ENCODE assay signal across 8 cellular contexts in the genomic region with DNA sequence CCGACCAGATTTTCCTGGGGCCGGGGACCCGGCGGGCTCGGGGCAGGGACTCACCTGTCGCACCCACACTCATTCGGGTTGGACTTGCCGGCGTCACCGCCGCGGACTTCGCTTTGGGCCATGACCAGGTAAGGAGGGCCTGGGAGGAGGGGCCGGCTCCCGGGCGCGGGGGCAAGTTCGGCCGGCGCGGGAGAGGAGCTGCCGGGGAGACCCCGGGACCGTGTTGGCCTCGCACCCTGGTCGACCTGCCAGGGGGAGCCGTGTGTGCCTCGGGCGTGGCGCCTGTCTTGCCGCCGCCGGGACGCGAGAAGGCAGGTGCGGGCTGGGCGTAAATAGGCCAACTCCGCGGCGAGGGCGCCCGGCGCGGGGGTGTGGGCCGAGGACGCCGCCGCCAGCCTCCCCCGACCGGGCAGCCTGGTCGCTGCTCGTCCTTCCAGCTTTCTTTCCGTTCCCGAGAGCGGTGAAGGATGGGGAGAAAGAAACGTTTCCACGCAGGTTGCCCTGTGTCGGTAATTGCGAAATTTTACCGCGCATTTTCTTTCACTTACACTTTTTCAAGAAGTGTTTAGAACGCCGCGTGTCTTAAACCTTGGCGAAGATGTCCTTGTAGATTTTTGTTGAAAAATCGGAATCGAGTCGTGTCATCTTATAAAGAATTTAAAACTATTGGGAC. TPM values are rescaled to one million over a fixed set of nuclear protein-coding genes. Genes with fewer than 3 reads are reported as not detected.
A peak's percentile ranks its signal among the peaks of the same experiment; 100 is the strongest.
DNase-seq lines count a peak whose midpoint lies in the region; ATAC-seq and TF ChIP-seq lines count a peak whose summit lies in the region.

No MANE protein-coding gene starts in this region.

- ATAC-seq in Panc1 = 0 out of 2 replicates have a peak, but pooled peaks have one; percentile 3
- ATAC-seq in GM21619 (IDR thresholded peaks at IDR 0.05; ENCODE audit: unreplicated experiment) = no peak

- BruUV-seq in Panc1 (replicated peaks; lab: Mats Ljungman, UMichigan) = no TSS peak

- H2AFZ ChIP-seq in hepatocyte = peak overlapping the region; percentile 57

- DNase-seq in AG04449 (ENCODE audit: low read depth, low spot score) (no peak), GM20000 (ENCODE audit: low spot score) (peak; percentile 15), Panc1 (ENCODE audit: low read depth, low spot score) (no peak), adrenal gland (peak in 2 of 7 donors; percentile 57 to 65), hepatocyte (ENCODE audit: low spot score) (peak; percentile 48), skeletal muscle cell (ENCODE audit: low read depth) (no peak), SHP77 treated with DMSO at 0.1 percent for 48 hours (lab: John Stamatoyannopoulos, UW) (no peak)

- H3K4me3 ChIP-seq in AG04449 (ENCODE audit: low read depth, low read length) = peak overlapping the region; percentile 89
- peak overlapping the region; percentile 84 to 95 for H3K4me3 ChIP-seq in Panc1 (ENCODE audit: low read depth in 2 of 2, low read length in 2 of 2)
- H3K4me3 ChIP-seq in adrenal gland = peak overlapping the region; percentile 64 to 97 (median 90)
- H3K4me3 ChIP-seq in hepatocyte = peak overlapping the region; percentile 82
- H3K4me3 ChIP-seq in skeletal muscle cell (ENCODE audit: low read depth, low read length) = peak overlapping the region; percentile 95

- POLR2A ChIA-PET in AG04449 (lab: Yijun Ruan, JAX) (no interaction called here), Panc1 (lab: Charles Lee) (interaction anchor here (0.6 kb wide), 1 partner anchor 254 kb away, joined by 3 read pairs; no protein-coding TSS in a partner anchor)

- TF ChIP-seq CTCF in AG04449 (IDR thresholded peaks at IDR 0.05; ENCODE audit: insufficient read depth, low read length, missing control alignments) (no peak), GM20000 (IDR thresholded peaks at IDR 0.05; ENCODE audit: extremely low read depth, missing control alignments) (no peak), Panc1 (IDR thresholded peaks at IDR 0.05) (no peak), adrenal gland (IDR thresholded peaks at IDR 0.05) (no peak), hepatocyte (IDR thresholded peaks at IDR 0.05; ENCODE audit: poor library complexity) (no peak)

- H3K27ac ChIP-seq in Panc1 (ENCODE audit: low read length) = peak overlapping the region; percentile 90
- peak overlapping the region; percentile 80 to 99 (median 95) for H3K27ac ChIP-seq in adrenal gland
- H3K27ac ChIP-seq in hepatocyte = peak overlapping the region; percentile 98

- H3K4me2 ChIP-seq in hepatocyte = peak overlapping the region; percentile 88

- H3K4me1 ChIP-seq in Panc1 (ENCODE audit: control insufficient read depth, insufficient read depth, low read length) (peaks cover 13% of the 10 kb centered on the region), adrenal gland (replicated peaks in 1 of 2) (peaks cover 9 to 40% of the 10 kb centered on the region in 2 donors), hepatocyte (ENCODE audit: insufficient read depth) (peaks cover 17% of the 10 kb centered on the region)

- H4K20me1 ChIP-seq in hepatocyte (ENCODE audit: insufficient read depth, poor library complexity, severe bottlenecking) = peaks cover 25% of the 10 kb centered on the region

- H3K9me3 ChIP-seq in Panc1 (ENCODE audit: control insufficient read depth, insufficient read depth, low read depth, low read length) (no peaks in the 10 kb centered on the region), adrenal gland (replicated peaks in 1 of 3) (no peaks in the 10 kb centered on the region), hepatocyte (ENCODE audit: low read depth) (no peaks in the 10 kb centered on the region)

- WGBS in adrenal gland, 4 donors = 0 to 1% (median 0%) methylated on average over 15 to 68 of the region's 68 CpGs
- WGBS in hepatocyte (ENCODE audit: low lambda C conversion rate, missing lambda C conversion rate) = 1% methylated on average over 49 of the region's 68 CpGs

- intact Hi-C loops in Panc1 (cut with micrococcal nuclease; ENCODE audit: unreplicated experiment) (no loop called here), adrenal gland (cut with DNase I) (no loop called here)

- no peaks in the 10 kb centered on the region for H3K9me2 ChIP-seq in hepatocyte (replicated peaks; ENCODE audit: insufficient read depth)

- peaks cover 24% of the 10 kb centered on the region for H3K36me3 ChIP-seq in Panc1 (ENCODE audit: control insufficient read depth, insufficient read depth, low read length)
- peaks cover 0 to 11% of the 10 kb centered on the region in 2 donors for H3K36me3 ChIP-seq in adrenal gland (replicated peaks in 1 of 2)
- no peaks in the 10 kb centered on the region for H3K36me3 ChIP-seq in hepatocyte (replicated peaks; ENCODE audit: insufficient read depth, low read depth)

- no peak for TF ChIP-seq POLR2A in adrenal gland (IDR thresholded peaks at IDR 0.05)

- in situ Hi-C loops in Panc1 (cut with HindIII; ENCODE audit: low pct_unique_long_range_greater_than_20kb, low sequenced_read_pairs) = no loop called here

- H3K79me2 ChIP-seq in hepatocyte = peaks cover 50% of the 10 kb centered on the region

- CTCF ChIA-PET in AG04449 (lab: Yijun Ruan, JAX) = interaction anchor here (0.9 kb wide), 1 partner anchor 14 kb away, joined by 3 read pairs; no protein-coding TSS in a partner anchor
- CTCF ChIA-PET in Panc1 (lab: Charles Lee) = no interaction called here

- H3K27me3 ChIP-seq in Panc1 (ENCODE audit: control insufficient read depth, insufficient read depth, low read length) (no peaks in the 10 kb centered on the region), adrenal gland (no peaks in the 10 kb centered on the region), hepatocyte (no peaks in the 10 kb centered on the region)

RNA-seq across cellular contexts. Expression of gene USP1, which starts 0.6 kb away (rescaled TPM):
- total RNA-seq in Panc1 (2021; ENCODE audit: unreplicated experiment) (42.9 TPM), adrenal gland (10 to 100 TPM; 10.3 to 18.4 (median 17.0) TPM), hepatocyte (22.7 and 28.5 TPM in 2 replicates)
- 13.0 TPM for polyA plus RNA-seq in Panc1 (2012; ENCODE audit: insufficient read length)
- polyA plus RNA-seq in adrenal gland (10 to 100 TPM in 1 of 3 donors, 1 to 10 TPM in 2; 4.1 to 26.1 (median 5.2) TPM), hepatocyte (11.6 and 16.1 TPM in 2 replicates)

Comparison
In these comparisons a context has a peak if more than half of its experiments do, and no peak if none do; other contexts are left out.
1. DNase-seq: peak in GM20000 (single experiment) and hepatocyte (single experiment); none in AG04449 (single experiment), Panc1 (single experiment), skeletal muscle cell (single experiment) and SHP77 treated with DMSO at 0.1 percent for 48 hours (single experiment).
2. Peak in every context shown above with its lines, with median percentiles within 50 percentile points of each other: H3K4me3 ChIP-seq and H3K27ac ChIP-seq.